17 cellular contexts compared by ENCODE assay signal in the genomic region with DNA sequence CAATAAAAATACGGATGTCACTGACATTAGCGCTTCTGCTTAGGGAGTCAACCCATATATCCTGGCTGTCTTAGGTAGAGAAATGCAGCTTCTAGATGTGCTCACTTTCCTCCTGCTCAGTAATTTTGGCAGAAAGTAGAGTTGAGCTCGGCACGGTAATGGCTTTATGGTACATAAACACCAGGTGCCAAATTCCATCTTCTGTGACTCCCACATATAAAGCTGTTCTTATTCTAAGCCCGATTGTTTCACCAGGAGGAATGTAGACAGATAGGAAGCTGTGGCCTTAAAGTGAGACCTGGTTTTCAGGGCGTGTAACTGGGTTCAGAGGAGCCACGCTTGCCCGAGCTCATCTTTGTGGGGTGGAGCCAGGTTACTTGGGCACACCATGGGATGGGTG.
"Had no signal": no experiment of that assay in that cellular context is flagged by ENCODE, and none has a peak within 500 bp of the region (broad histone marks: within the 10 kb centered on the region; RNA-seq: fewer than 3 reads in every experiment).

No MANE protein-coding gene starts in this region.

- H3K4me1 ChIP-seq: stomach had no signal

- H3K27me3 ChIP-seq: esophagus muscularis mucosa, gastrocnemius medialis, sigmoid colon, stomach had no signal

- H3K27ac ChIP-seq: coronary artery, esophagus muscularis mucosa, gastrocnemius medialis, sigmoid colon, stomach, thoracic aorta, transverse colon had no signal

- H3K9me3 ChIP-seq: esophagus muscularis mucosa, gastrocnemius medialis, mucosa of descending colon, sigmoid colon, stomach, thoracic aorta, transverse colon had no signal

- H3K4me3 ChIP-seq: coronary artery, esophagus muscularis mucosa, gastrocnemius medialis, mucosa of descending colon, sigmoid colon, stomach, thoracic aorta, transverse colon had no signal

- H3K36me3 ChIP-seq: esophagus muscularis mucosa, gastrocnemius medialis, sigmoid colon, stomach, thoracic aorta, transverse colon had no signal

- ATAC-seq: gastrocnemius medialis; left colon; mucosa of descending colon; naive thymus-derived CD8-positive, alpha-beta T cell had no signal

- DNase-seq: effector memory CD4-positive, alpha-beta T cell; gastrocnemius medialis; immature natural killer cell; kidney; left colon; mucosa of descending colon; naive thymus-derived CD8-positive, alpha-beta T cell; posterior cingulate gyrus; sigmoid colon; small intestine; stimulated activated CD4-positive, alpha-beta T cell treated with anti-CD3 and anti-CD28 coated beads, Interleukin-12 subunit alpha, Interleukin-12 subunit beta, amount 100 ng/mL, for 4 hours; stimulated activated naive CD4-positive, alpha-beta T cell; stomach; transverse colon had no signal
